Comparison of ENCODE assay signal across 11 cellular contexts in the genomic region with DNA sequence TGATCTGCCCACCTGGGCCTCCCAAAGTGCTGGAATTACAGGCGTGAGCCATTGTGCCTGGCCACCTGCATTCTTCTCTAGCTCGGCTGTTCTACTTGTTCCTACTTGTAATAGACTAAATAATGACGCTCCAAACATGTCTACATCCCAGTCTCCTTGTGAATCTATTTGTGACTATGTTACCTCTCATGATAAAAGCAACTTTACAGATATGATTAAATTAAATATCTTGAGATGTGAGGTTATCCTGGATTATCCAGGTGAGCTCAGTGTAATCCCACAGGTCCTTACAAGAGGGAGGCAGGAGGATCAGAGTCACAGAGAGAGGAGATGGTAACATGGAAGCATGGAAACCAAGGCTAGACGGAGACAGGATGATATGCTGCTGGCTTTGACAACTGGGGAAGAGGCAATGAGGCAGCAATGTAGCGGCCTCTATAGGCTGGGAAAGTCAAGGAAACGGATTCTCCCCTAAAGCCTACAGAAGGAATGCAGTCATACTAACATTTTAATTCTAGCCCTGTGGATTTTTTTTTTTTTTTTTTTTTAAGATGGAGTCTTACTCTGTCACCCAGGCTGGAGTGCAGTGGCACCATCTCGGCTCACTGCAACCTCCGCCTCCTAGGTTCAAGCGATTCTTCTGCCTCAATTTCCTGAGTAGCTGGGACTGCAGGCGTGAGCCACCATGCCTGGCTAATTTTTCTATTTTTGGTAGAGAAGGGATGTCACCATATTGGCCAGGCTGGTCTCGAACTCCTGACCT. TPM values are rescaled to one million over a fixed set of nuclear protein-coding genes. Genes with fewer than 3 reads are reported as not detected.
DNase-seq lines count a peak whose midpoint lies in the region; ATAC-seq and TF ChIP-seq lines count a peak whose summit lies in the region.
"Had no signal": no experiment of that assay in that cellular context is flagged by ENCODE, and none has a peak within 500 bp of the region (broad histone marks: within the 10 kb centered on the region; RNA-seq: fewer than 3 reads in every experiment).

No MANE protein-coding gene starts in this region.

- H3K4me3 ChIP-seq in Loucy (ENCODE audit: low read length, poor library complexity, severe bottlenecking) (no peak overlapping the region), astrocyte of the cerebellum (ENCODE audit: low read depth, low read length) (no peak overlapping the region), esophagus muscularis mucosa (no peak overlapping the region)

- peaks cover 30% of the 10 kb centered on the region for H3K4me1 Mint-ChIP-seq in memory B cell
- peaks cover 17% of the 10 kb centered on the region for H3K4me1 Mint-ChIP-seq in activated CD4-positive, alpha-beta T cell treated with anti-CD3 and anti-CD28 coated beads for 36 hours
- H3K4me1 Mint-ChIP-seq in activated CD8-positive, alpha-beta T cell treated with anti-CD3 and anti-CD28 coated beads for 36 hours (ENCODE audit: low read depth), result peaks cover 17% of the 10 kb centered on the region

- in situ Hi-C loops in astrocyte of the cerebellum (cut with HindIII; ENCODE audit: low sequenced_read_pairs), result no loop called here

- H3K9me3 Mint-ChIP-seq in memory B cell, result no peaks in the 10 kb centered on the region
- H3K9me3 Mint-ChIP-seq in activated CD4-positive, alpha-beta T cell treated with anti-CD3 and anti-CD28 coated beads for 36 hours (ENCODE audit: low read depth), result no peaks in the 10 kb centered on the region
- H3K9me3 Mint-ChIP-seq in activated CD8-positive, alpha-beta T cell treated with anti-CD3 and anti-CD28 coated beads for 36 hours, result no peaks in the 10 kb centered on the region
- H3K9me3 Mint-ChIP-seq: dendritic cell treated with granulocyte-macrophage colony-stimulating factor and Interleukin-4, amounts not matched to agents 40 ng/mL and 50 ng/mL, for 4 days had no signal

- no peaks in the 10 kb centered on the region for H3K4me1 ChIP-seq in Loucy (ENCODE audit: insufficient read depth, low read length, poor library complexity, severe bottlenecking)
- H3K4me1 ChIP-seq in esophagus muscularis mucosa, result peaks cover 11 to 20% (median 13%) of the 10 kb centered on the region in 4 donors

- H3K27me3 ChIP-seq in Loucy (ENCODE audit: insufficient read depth, low read length, poor library complexity, severe bottlenecking), result no peaks in the 10 kb centered on the region
- no peaks in the 10 kb centered on the region for H3K27me3 ChIP-seq in esophagus muscularis mucosa

- H3K36me3 ChIP-seq in Loucy (ENCODE audit: insufficient read depth, low read length) (no peaks in the 10 kb centered on the region), esophagus muscularis mucosa (no peaks in the 10 kb centered on the region)

- peak overlapping the region; percentile 85 for H3K27ac Mint-ChIP-seq in memory B cell
- H3K27ac Mint-ChIP-seq in activated CD4-positive, alpha-beta T cell treated with anti-CD3 and anti-CD28 coated beads for 36 hours, result no peak overlapping the region
- H3K27ac Mint-ChIP-seq in activated CD8-positive, alpha-beta T cell treated with anti-CD3 and anti-CD28 coated beads for 36 hours, result no peak overlapping the region
- H3K27ac Mint-ChIP-seq: dendritic cell treated with granulocyte-macrophage colony-stimulating factor and Interleukin-4, amounts not matched to agents 40 ng/mL and 50 ng/mL, for 4 days had no signal

- no peak for ATAC-seq in memory B cell (ENCODE audit: low read depth)
- no peak for ATAC-seq in activated CD4-positive, alpha-beta T cell treated with anti-CD3 and anti-CD28 coated beads for 36 hours
- ATAC-seq in activated CD8-positive, alpha-beta T cell treated with anti-CD3 and anti-CD28 coated beads for 36 hours, result no peak
- ATAC-seq: left ventricle myocardium superior had no signal

- TF ChIP-seq EP300 in esophagus muscularis mucosa (IDR thresholded peaks at IDR 0.05), result no peak

- intact Hi-C loops in activated CD4-positive, alpha-beta T cell treated with anti-CD3 and anti-CD28 coated beads for 36 hours (cut with DNase I, micrococcal nuclease), result no loop called here
- intact Hi-C loops in esophagus muscularis mucosa (cut with DNase I), result loop anchor here (5.0 kb wide), 1 partner anchor 287 kb away; the partner anchor contains the start of gene PLXDC1
- intact Hi-C loops in activated CD8-positive, alpha-beta T cell treated with anti-CD3 and anti-CD28 coated beads for 36 hours (cut with micrococcal nuclease), result no loop called here

- TF ChIP-seq CTCF in Loucy (conservative IDR thresholded peaks at IDR 0.05; ENCODE audit: low read length), result peak; percentile 19; the same call in 1 of the 2 replicates
- TF ChIP-seq CTCF in astrocyte of the cerebellum (IDR thresholded peaks at IDR 0.05; ENCODE audit: low read depth, low read length, missing control alignments), result peak; percentile 68
- TF ChIP-seq CTCF in esophagus muscularis mucosa (IDR thresholded peaks at IDR 0.05), result no peak
- TF ChIP-seq CTCF in activated CD8-positive, alpha-beta T cell treated with anti-CD3 and anti-CD28 coated beads for 36 hours (IDR thresholded peaks at IDR 0.05), result no peak

- no peaks in the 10 kb centered on the region for H4K20me1 ChIP-seq in Loucy (ENCODE audit: insufficient read depth, low read length, poor library complexity, severe bottlenecking)

- peak; percentile 57 for DNase-seq in DMS53 (lab: John Stamatoyannopoulos, UW)
- DNase-seq in astrocyte of the cerebellum (ENCODE audit: low read depth), result no peak
- no peak for DNase-seq in memory B cell (ENCODE audit: low spot score in 2 of 2)
- DNase-seq in activated CD4-positive, alpha-beta T cell treated with anti-CD3 and anti-CD28 coated beads for 36 hours, result no peak
- DNase-seq in AG08396 (ENCODE audit: low spot score), result no peak
- DNase-seq in esophagus muscularis mucosa (ENCODE audit: extremely low spot score), result no peak
- DNase-seq in activated CD8-positive, alpha-beta T cell treated with anti-CD3 and anti-CD28 coated beads for 36 hours, result no peak
- DNase-seq: left ventricle myocardium superior; stimulated activated naive CD4-positive, alpha-beta T cell treated with Interleukin-2 at 50 U/mL for 16 hours had no signal

- no peaks in the 10 kb centered on the region; the same call in 1 of the 2 replicates for H3F3A ChIP-seq in Loucy (ENCODE audit: low read depth)

- H3K27ac ChIP-seq in esophagus muscularis mucosa (replicated peaks in 1 of 4), result no peak overlapping the region

- no peaks in the 10 kb centered on the region for H3K9me2 ChIP-seq in Loucy (replicated peaks; ENCODE audit: low read depth, low read length)

- peak overlapping the region; percentile 6 for H3K4me3 Mint-ChIP-seq in memory B cell
- no peak overlapping the region for H3K4me3 Mint-ChIP-seq in activated CD4-positive, alpha-beta T cell treated with anti-CD3 and anti-CD28 coated beads for 36 hours
- no peak overlapping the region for H3K4me3 Mint-ChIP-seq in activated CD8-positive, alpha-beta T cell treated with anti-CD3 and anti-CD28 coated beads for 36 hours
- H3K4me3 Mint-ChIP-seq: dendritic cell treated with granulocyte-macrophage colony-stimulating factor and Interleukin-4, amounts not matched to agents 40 ng/mL and 50 ng/mL, for 4 days had no signal

- no peak overlapping the region for H2AFZ ChIP-seq in Loucy (ENCODE audit: low read length)

- POLR2A ChIA-PET in activated CD4-positive, alpha-beta T cell treated with anti-CD3 and anti-CD28 coated beads for 36 hours (lab: Charles Lee), result no interaction called here
- POLR2A ChIA-PET in activated CD8-positive, alpha-beta T cell treated with anti-CD3 and anti-CD28 coated beads for 36 hours (lab: Charles Lee), result interaction anchor here (1.1 to 3.0 kb wide), 3 partner anchors 11 to 18 kb away, joined by 3 to 16 read pairs (median 4); partner anchors contain the start of gene RPL23

- H3K79me2 ChIP-seq in Loucy (ENCODE audit: insufficient read depth, low read length), result no peaks in the 10 kb centered on the region

- 62% methylated on average over 11 of the region's 11 CpGs for WGBS in esophagus muscularis mucosa

- H3K9ac ChIP-seq in Loucy (ENCODE audit: low read depth, low read length, poor library complexity, severe bottlenecking), result no peak overlapping the region

- no peaks in the 10 kb centered on the region for H3K27me3 Mint-ChIP-seq in memory B cell
- H3K27me3 Mint-ChIP-seq in activated CD4-positive, alpha-beta T cell treated with anti-CD3 and anti-CD28 coated beads for 36 hours, result peaks cover 2% of the 10 kb centered on the region
- H3K27me3 Mint-ChIP-seq in activated CD8-positive, alpha-beta T cell treated with anti-CD3 and anti-CD28 coated beads for 36 hours, result peaks cover 1% of the 10 kb centered on the region

- no peaks in the 10 kb centered on the region for H3K9me3 ChIP-seq in Loucy (ENCODE audit: insufficient read depth, low read depth, low read length)
- H3K9me3 ChIP-seq in esophagus muscularis mucosa, result no peaks in the 10 kb centered on the region

- H3K4me2 ChIP-seq in Loucy (ENCODE audit: low read depth, low read length, poor library complexity, severe bottlenecking), result no peak overlapping the region

- no peak for TF ChIP-seq POLR2A in esophagus muscularis mucosa (IDR thresholded peaks at IDR 0.05; ENCODE audit: low read depth)

- CTCF ChIA-PET in activated CD4-positive, alpha-beta T cell treated with anti-CD3 and anti-CD28 coated beads for 36 hours (lab: Charles Lee), result interaction anchor here (0.7 kb wide), 1 partner anchor 63 kb away, joined by 3 read pairs; no protein-coding TSS in a partner anchor
- CTCF ChIA-PET in activated CD8-positive, alpha-beta T cell treated with anti-CD3 and anti-CD28 coated beads for 36 hours (lab: Charles Lee), result no interaction called here

- no peaks in the 10 kb centered on the region for H3K36me3 Mint-ChIP-seq in memory B cell
- peaks cover 4% of the 10 kb centered on the region for H3K36me3 Mint-ChIP-seq in activated CD4-positive, alpha-beta T cell treated with anti-CD3 and anti-CD28 coated beads for 36 hours (ENCODE audit: low read depth)
- peaks cover 3% of the 10 kb centered on the region for H3K36me3 Mint-ChIP-seq in activated CD8-positive, alpha-beta T cell treated with anti-CD3 and anti-CD28 coated beads for 36 hours (ENCODE audit: low read depth)

RNA-seq across cellular contexts. Expression of gene LASP1, which starts 5.0 kb away (rescaled TPM):
- 100 to 1,000 TPM; 119 to 144 TPM for total RNA-seq in activated CD4-positive, alpha-beta T cell treated with anti-CD3 and anti-CD28 coated beads for 36 hours
- total RNA-seq in esophagus muscularis mucosa, result 100 to 1,000 TPM in 1 of 4 donors, 10 to 100 TPM in 3; 46.9 to 102 (median 74.7) TPM
- 100 to 1,000 TPM; 135 to 139 TPM for total RNA-seq in activated CD8-positive, alpha-beta T cell treated with anti-CD3 and anti-CD28 coated beads for 36 hours

RNA-seq across cellular contexts. Expression of gene RPL23, which starts 11.3 kb away (rescaled TPM):
- total RNA-seq in activated CD4-positive, alpha-beta T cell treated with anti-CD3 and anti-CD28 coated beads for 36 hours, result 1,000 to 10,000 TPM; 1,886 to 1,896 TPM
- total RNA-seq in esophagus muscularis mucosa, result 1,000 to 10,000 TPM in 2 of 4 donors, 100 to 1,000 TPM in 2; 721 to 1,711 (median 1,283) TPM
- 1,000 to 10,000 TPM; 1,908 to 1,957 TPM for total RNA-seq in activated CD8-positive, alpha-beta T cell treated with anti-CD3 and anti-CD28 coated beads for 36 hours

RNA-seq across cellular contexts. Expression of gene CWC25, which starts 39.7 kb away (rescaled TPM):
- 10 to 100 TPM; 23.3 to 24.0 TPM for total RNA-seq in activated CD4-positive, alpha-beta T cell treated with anti-CD3 and anti-CD28 coated beads for 36 hours
- 10 to 100 TPM; 16.5 to 27.8 (median 19.6) TPM for total RNA-seq in esophagus muscularis mucosa
- 10 to 100 TPM; 19.7 to 20.1 TPM for total RNA-seq in activated CD8-positive, alpha-beta T cell treated with anti-CD3 and anti-CD28 coated beads for 36 hours

Comparison
In these comparisons a context has a peak if more than half of its experiments do, and no peak if none do; other contexts are left out.
1. CTCF ChIP-seq: peak in Loucy (single experiment) and astrocyte of the cerebellum (single experiment); none in esophagus muscularis mucosa (0 of 3) and activated CD8-positive, alpha-beta T cell treated with anti-CD3 and anti-CD28 coated beads for 36 hours (single experiment).